10 cellular contexts compared by ENCODE assay signal in genomic region chr12:57852620-57853509, GRCh38. TPM values are rescaled to one million over a fixed set of nuclear protein-coding genes. Genes with fewer than 3 reads are reported as not detected.
DNase-seq lines count a peak whose midpoint lies in the region; ATAC-seq, FAIRE-seq and TF ChIP-seq lines count a peak whose summit lies in the region.
"Had no signal": no experiment of that assay in that cellular context is flagged by ENCODE, and none has a peak within 500 bp of the region (broad histone marks: within the 10 kb centered on the region; RNA-seq: fewer than 3 reads in every experiment).

No MANE protein-coding gene starts in this region.

- TF ChIP-seq CTCF in AG09309 (IDR thresholded peaks at IDR 0.05; ENCODE audit: control insufficient read depth, insufficient read depth, low read depth, low read length, missing control alignments) (no peak), WTC11 (IDR thresholded peaks at IDR 0.05) (no peak), neural crest cell (conservative IDR thresholded peaks at IDR 0.05) (peak; percentile 42), MM.1S (IDR thresholded peaks at IDR 0.05; ENCODE audit: low read length) (no peak)

- CTCF ChIA-PET in WTC11 (lab: Charles Lee), result interaction anchor here (0.5 to 4.8 kb wide), 20 partner anchors 9 to 111 kb away, joined by 3 to 58 read pairs (median 4); no protein-coding TSS in a partner anchor

- H3K4me3 ChIP-seq in AG09309 (ENCODE audit: control insufficient read depth, low read depth, low read length) (peak overlapping the region; percentile 22), MM.1S (ENCODE audit: low read length) (no peak overlapping the region)

- H3K36me3 ChIP-seq in MM.1S (replicated peaks; ENCODE audit: insufficient read depth, low read length), result no peaks in the 10 kb centered on the region
- H3K36me3 ChIP-seq: BE2C had no signal

- intact Hi-C loops in Right ventricle myocardium superior (cut with DNase I), result no loop called here

- ATAC-seq in WTC11, result peak; percentile 82
- ATAC-seq in Right ventricle myocardium superior (ENCODE audit: poor library complexity), result peak; percentile 77
- no peak for ATAC-seq in HG03460 (IDR thresholded peaks at IDR 0.05; ENCODE audit: unreplicated experiment)

- no peaks in the 10 kb centered on the region for H3K79me2 ChIP-seq in MM.1S (ENCODE audit: low read length)

- H4K20me1 ChIP-seq in MM.1S (ENCODE audit: insufficient read depth, low read length), result no peaks in the 10 kb centered on the region

- H3K9me3 ChIP-seq in MM.1S (replicated peaks; ENCODE audit: insufficient read depth, low read length), result no peaks in the 10 kb centered on the region
- H3K9me3 ChIP-seq: BE2C had no signal

- H3K4me3 Mint-ChIP-seq in WTC11, result peak overlapping the region; percentile 66
- H3K4me3 Mint-ChIP-seq in neural crest cell, result peak overlapping the region; percentile 84

- H3K4me1 ChIP-seq in MM.1S (ENCODE audit: low read length), result no peaks in the 10 kb centered on the region
- H3K4me1 ChIP-seq: BE2C had no signal

- POLR2A ChIA-PET in WTC11 (lab: Charles Lee), result interaction anchor here (0.5 to 3.1 kb wide), 11 partner anchors 8 to 339 kb away, joined by 3 to 29 read pairs (median 5); partner anchors contain the start of genes EEF1AKMT3 and METTL1

- H3K9ac ChIP-seq in MM.1S (ENCODE audit: low read length), result no peak overlapping the region

- no peaks in the 10 kb centered on the region for H3F3A ChIP-seq in MM.1S (ENCODE audit: insufficient read depth, low read length)

- DNase-seq in AG09309 (ENCODE audit: low read depth) (no peak), WTC11 (ENCODE audit: low spot score) (peak; percentile 83), Right ventricle myocardium superior (peak; percentile 74), neural crest cell (ENCODE audit: low read depth, low spot score) (peak; percentile 40), MM.1S (no peak), GM12892 (ENCODE audit: insufficient read length) (no peak)
- no peak for DNase-seq in central memory CD4-positive, alpha-beta T cell
- DNase-seq: BE2C, MV-4-11 had no signal

- peaks cover 9% of the 10 kb centered on the region for H3K9me3 Mint-ChIP-seq in WTC11
- no peaks in the 10 kb centered on the region for H3K9me3 Mint-ChIP-seq in neural crest cell

- H3K27ac ChIP-seq in MM.1S (ENCODE audit: low read length), result no peak overlapping the region

- TF ChIP-seq POLR2A in GM12892 (IDR thresholded peaks at IDR 0.05; ENCODE audit: low read depth, low read length), result no peak

- peaks cover 25% of the 10 kb centered on the region for H3K27me3 Mint-ChIP-seq in WTC11 (ENCODE audit: low read depth)
- H3K27me3 Mint-ChIP-seq in neural crest cell (ENCODE audit: low read depth), result peaks cover 19% of the 10 kb centered on the region

- H3K27me3 ChIP-seq in MM.1S (replicated peaks; ENCODE audit: insufficient read depth, low read length), result no peaks in the 10 kb centered on the region; the same call in 1 of the 2 replicates
- H3K27me3 ChIP-seq: BE2C had no signal

- no peak overlapping the region for H2AFZ ChIP-seq in MM.1S (ENCODE audit: low read length)

- H3K27ac Mint-ChIP-seq in WTC11, result peak overlapping the region; percentile 91
- H3K27ac Mint-ChIP-seq in neural crest cell (ENCODE audit: unreplicated experiment), result no peak overlapping the region

- H3K9me2 ChIP-seq in MM.1S (replicated peaks; ENCODE audit: insufficient read depth, low read length), result no peaks in the 10 kb centered on the region

- H3K4me1 Mint-ChIP-seq in WTC11, result peaks cover 40% of the 10 kb centered on the region
- peaks cover 32% of the 10 kb centered on the region for H3K4me1 Mint-ChIP-seq in neural crest cell

- H3K36me3 Mint-ChIP-seq in WTC11 (no peaks in the 10 kb centered on the region), neural crest cell (ENCODE audit: low read depth) (no peaks in the 10 kb centered on the region)

- no peak for FAIRE-seq in GM12892 (lab: Jason Lieb, UNC)

- no peak overlapping the region for H3K4me2 ChIP-seq in MM.1S (ENCODE audit: low read depth, low read length)

TF ChIP-seq in WTC11, 78 proteins besides CTCF, POLR2A, EP300 and RAD21 (continues in another document):
- 0 out of 2 replicates have a peak, but pooled peaks have one; percentile 50 for TF ChIP-seq FOXP4 (CRISPR knock-in tag; IDR thresholded peaks at IDR 0.05)
- no peak for TF ChIP-seq E2F5 (CRISPR knock-in tag; IDR thresholded peaks at IDR 0.05)
- TF ChIP-seq ETV6 (CRISPR knock-in tag; IDR thresholded peaks at IDR 0.05), result 0 out of 2 replicates have a peak, but pooled peaks have one; percentile 27
- TF ChIP-seq, protein P1, sequence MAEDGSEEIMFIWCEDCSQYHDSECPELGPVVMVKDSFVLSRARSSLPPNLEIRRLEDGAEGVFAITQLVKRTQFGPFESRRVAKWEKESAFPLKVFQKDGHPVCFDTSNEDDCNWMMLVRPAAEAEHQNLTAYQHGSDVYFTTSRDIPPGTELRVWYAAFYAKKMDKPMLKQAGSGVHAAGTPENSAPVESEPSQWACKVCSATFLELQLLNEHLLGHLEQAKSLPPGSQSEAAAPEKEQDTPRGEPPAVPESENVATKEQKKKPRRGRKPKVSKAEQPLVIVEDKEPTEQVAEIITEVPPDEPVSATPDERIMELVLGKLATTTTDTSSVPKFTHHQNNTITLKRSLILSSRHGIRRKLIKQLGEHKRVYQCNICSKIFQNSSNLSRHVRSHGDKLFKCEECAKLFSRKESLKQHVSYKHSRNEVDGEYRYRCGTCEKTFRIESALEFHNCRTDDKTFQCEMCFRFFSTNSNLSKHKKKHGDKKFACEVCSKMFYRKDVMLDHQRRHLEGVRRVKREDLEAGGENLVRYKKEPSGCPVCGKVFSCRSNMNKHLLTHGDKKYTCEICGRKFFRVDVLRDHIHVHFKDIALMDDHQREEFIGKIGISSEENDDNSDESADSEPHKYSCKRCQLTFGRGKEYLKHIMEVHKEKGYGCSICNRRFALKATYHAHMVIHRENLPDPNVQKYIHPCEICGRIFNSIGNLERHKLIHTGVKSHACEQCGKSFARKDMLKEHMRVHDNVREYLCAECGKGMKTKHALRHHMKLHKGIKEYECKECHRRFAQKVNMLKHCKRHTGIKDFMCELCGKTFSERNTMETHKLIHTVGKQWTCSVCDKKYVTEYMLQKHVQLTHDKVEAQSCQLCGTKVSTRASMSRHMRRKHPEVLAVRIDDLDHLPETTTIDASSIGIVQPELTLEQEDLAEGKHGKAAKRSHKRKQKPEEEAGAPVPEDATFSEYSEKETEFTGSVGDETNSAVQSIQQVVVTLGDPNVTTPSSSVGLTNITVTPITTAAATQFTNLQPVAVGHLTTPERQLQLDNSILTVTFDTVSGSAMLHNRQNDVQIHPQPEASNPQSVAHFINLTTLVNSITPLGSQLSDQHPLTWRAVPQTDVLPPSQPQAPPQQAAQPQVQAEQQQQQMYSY (CRISPR knock-in tag; IDR thresholded peaks at IDR 0.05), result peak; percentile 74
- TF ChIP-seq SP1 (CRISPR knock-in tag; conservative IDR thresholded peaks at IDR 0.05), result no peak
- TF ChIP-seq RORB (CRISPR knock-in tag; IDR thresholded peaks at IDR 0.05), result no peak
- TF ChIP-seq, protein P2, sequence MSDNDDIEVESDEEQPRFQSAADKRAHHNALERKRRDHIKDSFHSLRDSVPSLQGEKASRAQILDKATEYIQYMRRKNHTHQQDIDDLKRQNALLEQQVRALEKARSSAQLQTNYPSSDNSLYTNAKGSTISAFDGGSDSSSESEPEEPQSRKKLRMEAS (CRISPR knock-in tag; IDR thresholded peaks at IDR 0.05), result peak; percentile 81
- TF ChIP-seq JAZF1 (CRISPR knock-in tag; IDR thresholded peaks at IDR 0.05), result no peak
- no peak for TF ChIP-seq ELF4 (CRISPR knock-in tag; IDR thresholded peaks at IDR 0.05; ENCODE audit: low read depth)

RNA-seq across cellular contexts. Expression of gene CTDSP2, which starts 6.3 kb away (rescaled TPM):
- 97.0 to 122 TPM (median 101 TPM) in 3 replicates for total RNA-seq in WTC11 (2021)
- 99.5 TPM for total RNA-seq in Right ventricle myocardium superior
- 83.2 and 83.4 TPM in 2 replicates for total RNA-seq in neural crest cell
- 44.9 TPM for polyA plus RNA-seq in GM12892 (2012; ENCODE audit: missing spikeins)

RNA-seq across cellular contexts. Expression of gene AVIL, which starts 34.3 kb away (rescaled TPM):
- 0.42 to 0.78 TPM (median 0.57 TPM) in 3 replicates for total RNA-seq in WTC11 (2021)
- total RNA-seq in Right ventricle myocardium superior, result 2.1 TPM
- total RNA-seq in neural crest cell, result 1.6 and 1.7 TPM in 2 replicates
- polyA plus RNA-seq in GM12892 (2012; ENCODE audit: missing spikeins), result 2.1 TPM

Comparison
In these comparisons a context has a peak if more than half of its experiments do, and no peak if none do; other contexts are left out.
1. DNase-seq: peak in WTC11 (single experiment), Right ventricle myocardium superior (single experiment) and neural crest cell (single experiment); none in AG09309 (single experiment), MM.1S (single experiment), GM12892 (single experiment) and central memory CD4-positive, alpha-beta T cell (single experiment).